Comparison of ENCODE assay signal across 1 cellular context in genomic region chrX:41067721-41068120, GRCh38.
TF ChIP-seq lines count a peak whose summit lies in the region.

No MANE protein-coding gene starts in this region.

TF ChIP-seq in K562, 482 proteins besides CTCF, POLR2A, EP300 and RAD21 (continued from another document):
- TF ChIP-seq ZNF592 (IDR thresholded peaks at IDR 0.05) = peak; percentile 46; the same call in 1 of the 2 replicates
- TF ChIP-seq, protein P1, sequence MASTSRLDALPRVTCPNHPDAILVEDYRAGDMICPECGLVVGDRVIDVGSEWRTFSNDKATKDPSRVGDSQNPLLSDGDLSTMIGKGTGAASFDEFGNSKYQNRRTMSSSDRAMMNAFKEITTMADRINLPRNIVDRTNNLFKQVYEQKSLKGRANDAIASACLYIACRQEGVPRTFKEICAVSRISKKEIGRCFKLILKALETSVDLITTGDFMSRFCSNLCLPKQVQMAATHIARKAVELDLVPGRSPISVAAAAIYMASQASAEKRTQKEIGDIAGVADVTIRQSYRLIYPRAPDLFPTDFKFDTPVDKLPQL (IDR thresholded peaks at IDR 0.05; ENCODE audit: extremely low read depth, insufficient read length) = no peak
- no peak for TF ChIP-seq ILF3 (IDR thresholded peaks at IDR 0.05; ENCODE audit: borderline replicate concordance)
- TF ChIP-seq DPF2 (IDR thresholded peaks at IDR 0.05) = 0 out of 2 replicates have a peak, but pooled peaks have one; percentile 32
- TF ChIP-seq, protein P2, sequence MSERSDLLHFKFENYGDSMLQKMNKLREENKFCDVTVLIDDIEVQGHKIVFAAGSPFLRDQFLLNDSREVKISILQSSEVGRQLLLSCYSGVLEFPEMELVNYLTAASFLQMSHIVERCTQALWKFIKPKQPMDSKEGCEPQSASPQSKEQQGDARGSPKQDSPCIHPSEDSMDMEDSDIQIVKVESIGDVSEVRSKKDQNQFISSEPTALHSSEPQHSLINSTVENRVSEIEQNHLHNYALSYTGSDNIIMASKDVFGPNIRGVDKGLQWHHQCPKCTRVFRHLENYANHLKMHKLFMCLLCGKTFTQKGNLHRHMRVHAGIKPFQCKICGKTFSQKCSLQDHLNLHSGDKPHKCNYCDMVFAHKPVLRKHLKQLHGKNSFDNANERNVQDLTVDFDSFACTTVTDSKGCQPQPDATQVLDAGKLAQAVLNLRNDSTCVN (CRISPR knock-in tag; IDR thresholded peaks at IDR 0.05) = no peak
- peak; percentile 51; the same call in 1 of the 2 replicates for TF ChIP-seq NFIC (IDR thresholded peaks at IDR 0.05)
- TF ChIP-seq SOX6 (IDR thresholded peaks at IDR 0.05) = no peak
- TF ChIP-seq ZNF165 (CRISPR knock-in tag; IDR thresholded peaks at IDR 0.05; ENCODE audit: borderline replicate concordance) = no peak
- TF ChIP-seq ARID3A (IDR thresholded peaks at IDR 0.05; ENCODE audit: borderline replicate concordance, low read depth, low read length) = no peak
- TF ChIP-seq MAFF (IDR thresholded peaks at IDR 0.05; ENCODE audit: low read length) = no peak; the same call in 1 of the 2 replicates
- no peak for TF ChIP-seq C11orf30 (IDR thresholded peaks at IDR 0.05; ENCODE audit: low read depth)
- TF ChIP-seq NR1H2 (CRISPR knock-in tag; IDR thresholded peaks at IDR 0.05) = no peak
- TF ChIP-seq ELF4 (CRISPR knock-in tag; IDR thresholded peaks at IDR 0.05) = no peak
- no peak for TF ChIP-seq PHTF2 (CRISPR knock-in tag; IDR thresholded peaks at IDR 0.05)
- TF ChIP-seq RBM39 (optimal IDR thresholded peaks at IDR 0.05; ENCODE audit: low read depth, low read length) = no peak
- TF ChIP-seq NFE2 (IDR thresholded peaks at IDR 0.05; ENCODE audit: low read depth) = peak; percentile 39; the same call in 1 of the 2 replicates
